ENCODE assay signal across 9 cellular contexts in the genomic region with DNA sequence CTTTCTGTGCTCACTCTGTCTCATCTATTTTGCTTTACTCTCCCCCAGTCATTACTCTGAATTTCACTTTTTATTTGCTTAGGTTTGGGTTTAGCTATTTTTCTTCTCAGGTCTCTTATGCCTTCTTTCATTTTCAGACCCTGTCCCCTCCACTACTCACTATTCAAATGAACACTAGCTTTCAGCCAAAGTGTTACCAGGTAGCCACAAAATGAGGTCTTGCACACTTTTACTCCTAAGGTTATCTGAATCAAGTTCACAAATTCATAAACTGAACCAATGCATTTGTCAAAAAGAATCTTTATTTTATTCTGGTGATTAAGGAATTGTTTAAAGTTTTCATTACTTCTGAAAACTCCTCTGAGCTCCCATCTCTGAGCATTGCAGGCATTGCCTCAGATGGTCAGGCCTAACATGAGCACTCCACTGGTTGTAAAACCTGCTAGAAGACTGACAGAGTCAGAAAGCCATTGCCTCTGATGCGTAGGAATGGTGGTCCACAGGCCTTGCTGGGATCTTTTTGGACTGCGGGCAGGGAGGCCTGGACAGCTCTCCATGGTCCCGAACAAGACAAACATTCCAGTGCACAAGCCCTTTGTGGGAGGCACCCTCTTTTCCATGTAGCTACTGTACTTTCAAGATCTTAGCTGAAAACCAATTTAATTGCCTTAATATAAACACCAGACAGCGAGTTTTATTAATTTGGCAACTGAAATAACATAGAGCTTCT. TPM values are rescaled to one million over a fixed set of nuclear protein-coding genes. Genes with fewer than 3 reads are reported as not detected.
DNase-seq lines count a peak whose midpoint lies in the region; ATAC-seq, FAIRE-seq and TF ChIP-seq lines count a peak whose summit lies in the region.
"Had no signal": no experiment of that assay in that cellular context is flagged by ENCODE, and none has a peak within 500 bp of the region (broad histone marks: within the 10 kb centered on the region; RNA-seq: fewer than 3 reads in every experiment).

No MANE protein-coding gene starts in this region.

- peaks cover 0 to 62% (median 0%) of the 10 kb centered on the region in 11 experiments; a peak in 6 of 22 replicates for H4K20me1 ChIP-seq in BLaER1 treated with 17β-estradiol and CSF1 and Interleukin-3, amounts not matched to agents 10 nM and 100 nM
- H4K20me1 ChIP-seq in HepG2 (ENCODE audit: insufficient read depth, low read length) = no peaks in the 10 kb centered on the region

- H3K9ac ChIP-seq in BLaER1 treated with 17β-estradiol and CSF1 and Interleukin-3, amounts not matched to agents 10 nM and 100 nM = 0 out of 22 replicates have a peak overlapping the region, but pooled peaks of 1 of the 11 experiments have one; percentile 3
- no peak overlapping the region for H3K9ac ChIP-seq in HepG2 (ENCODE audit: insufficient read depth, low read depth, low read length)

- peak overlapping the region; percentile 48 to 73 (median 66); a peak in 19 of 22 replicates for H3K4me2 ChIP-seq in BLaER1 treated with 17β-estradiol and CSF1 and Interleukin-3, amounts not matched to agents 10 nM and 100 nM
- H3K4me2 ChIP-seq in HepG2 (ENCODE audit: low read depth, low read length) = no peak overlapping the region

- TF ChIP-seq EP300 in HepG2 (IDR thresholded peaks at IDR 0.05; ENCODE audit: low read depth in 2 of 2, low read length in 2 of 2) (no peak), HepG2 (CRISPR knock-in tag; IDR thresholded peaks at IDR 0.05; ENCODE audit: borderline replicate concordance) (no peak)

- TF ChIP-seq RAD21 in HepG2 (CRISPR knock-in tag; IDR thresholded peaks at IDR 0.05) = no peak

- FAIRE-seq in RCC 7860 (lab: Jason Lieb, UNC) = no peak
- no peak for FAIRE-seq in HepG2 (lab: Jason Lieb, UNC)

- H3K4me1 ChIP-seq in BLaER1 treated with 17β-estradiol and CSF1 and Interleukin-3, amounts not matched to agents 10 nM and 100 nM = peaks cover 19 to 43% (median 28%) of the 10 kb centered on the region in 10 experiments
- peaks cover 7 to 57% (median 36%) of the 10 kb centered on the region in 9 donors for H3K4me1 ChIP-seq in heart right ventricle
- peaks cover 23% of the 10 kb centered on the region for H3K4me1 ChIP-seq in HepG2 (ENCODE audit: insufficient read depth, low read length)

- ATAC-seq in GM19468 (IDR thresholded peaks at IDR 0.05; ENCODE audit: extremely low read depth, unreplicated experiment) (peak; percentile 57), HG03378 (IDR thresholded peaks at IDR 0.05; ENCODE audit: unreplicated experiment) (peak; percentile 76), heart right ventricle (peak in 5 of 8 donors; percentile 33 to 72 (median 57)), HepG2 (no peak)

- POLR2A ChIA-PET in HepG2 (lab: Yijun Ruan, JAX) = interaction anchor here (1.2 kb wide), 1 partner anchor 269 kb away, joined by 3 read pairs; no protein-coding TSS in a partner anchor

- H3K79me2 ChIP-seq in HepG2 (ENCODE audit: insufficient read depth, low read length) = no peaks in the 10 kb centered on the region

- peaks cover 0 to 22% (median 7%) of the 10 kb centered on the region in 11 experiments; a peak in 11 of 22 replicates for H3K9me3 ChIP-seq in BLaER1 treated with 17β-estradiol and CSF1 and Interleukin-3, amounts not matched to agents 10 nM and 100 nM (replicated peaks in 1 of 11)
- no peaks in the 10 kb centered on the region for H3K9me3 ChIP-seq in heart right ventricle
- no peaks in the 10 kb centered on the region for H3K9me3 ChIP-seq in HepG2 (ENCODE audit: low read length)

- in situ Hi-C loops in HepG2 (cut with HindIII; ENCODE audit: extremely low pct_ligation_motif_present, low pct_unique_long_range_greater_than_20kb) = no loop called here

- no peak overlapping the region for H2AFZ ChIP-seq in HepG2 (ENCODE audit: low read length)

- WGBS in heart right ventricle, 2 donors = 69 to 70% methylated on average over 4 of the region's 4 CpGs
- WGBS in HepG2 (ENCODE audit: low lambda C conversion rate) = 60% methylated on average over 4 of the region's 4 CpGs

- H3K36me3 ChIP-seq in BLaER1 treated with 17β-estradiol and CSF1 and Interleukin-3, amounts not matched to agents 10 nM and 100 nM = peaks cover 8 to 40% (median 28%) of the 10 kb centered on the region in 11 experiments; a peak in 21 of 22 replicates
- H3K36me3 ChIP-seq in heart right ventricle (peaks cover 0 to 6% (median 0%) of the 10 kb centered on the region in 9 donors), HepG2 (replicated peaks in 1 of 2; ENCODE audit: control insufficient read depth in 1 of 2, insufficient read depth in 2 of 2, low read length in 2 of 2) (no peaks in the 10 kb centered on the region)

- no peak overlapping the region for H3K4me3 ChIP-seq in BLaER1 treated with 17β-estradiol and CSF1 and Interleukin-3, amounts not matched to agents 10 nM and 100 nM
- H3K4me3 ChIP-seq in heart right ventricle = no peak overlapping the region
- no peak overlapping the region for H3K4me3 ChIP-seq in HepG2 (replicated peaks in 1 of 3; ENCODE audit: insufficient read depth in 1 of 3, low read depth in 2 of 3, low read length in 3 of 3)

- intact Hi-C loops in heart right ventricle (cut with DNase I) = no loop called here
- intact Hi-C loops in HepG2 (cut with micrococcal nuclease; ENCODE audit: unreplicated experiment) = no loop called here

- no peaks in the 10 kb centered on the region for H3K27me3 ChIP-seq in BLaER1 treated with 17β-estradiol and CSF1 and Interleukin-3, amounts not matched to agents 10 nM and 100 nM
- H3K27me3 ChIP-seq in heart right ventricle (no peaks in the 10 kb centered on the region), HepG2 (ENCODE audit: control insufficient read depth in 1 of 2, insufficient read depth in 2 of 2, low read length in 2 of 2) (no peaks in the 10 kb centered on the region)

- CTCF ChIA-PET in HepG2 (lab: Yijun Ruan, JAX; ENCODE audit: low intra/inter-chr PET ratio, low total read pairs) = no interaction called here

- no TSS peak for BruUV-seq in HepG2 (replicated peaks; lab: Mats Ljungman, UMichigan)

- TF ChIP-seq CTCF in heart right ventricle (IDR thresholded peaks at IDR 0.05) (no peak), HepG2 (CRISPR knock-in tag; IDR thresholded peaks at IDR 0.05) (no peak)

- H3K27ac ChIP-seq in BLaER1 treated with 17β-estradiol and CSF1 and Interleukin-3, amounts not matched to agents 10 nM and 100 nM = peak overlapping the region in 8 of 11 experiments; percentile 8 to 73 (median 54); a peak in 12 of 22 replicates
- H3K27ac ChIP-seq in heart right ventricle (peak overlapping the region in 6 of 10 donors; percentile 5 to 85 (median 58)), HepG2 (ENCODE audit: extremely low read length, insufficient read depth, low read length) (no peak overlapping the region)

- DNase-seq in heart right ventricle = no peak
- DNase-seq in GM19238 (ENCODE audit: insufficient read length, low spot score) = no peak
- DNase-seq in NCI-H2227 (lab: John Stamatoyannopoulos, UW; ENCODE audit: unreplicated experiment) = no peak
- DNase-seq in RCC 7860 (ENCODE audit: low spot score) = no peak
- DNase-seq in HepG2 (ENCODE audit: low spot score) = no peak
- DNase-seq: NCI-H1694 had no signal

- TF ChIP-seq POLR2A in HepG2 (IDR thresholded peaks at IDR 0.05; ENCODE audit: insufficient read depth in 1 of 2, low read depth in 2 of 2, low read length in 2 of 2) = no peak

TF ChIP-seq in HepG2, 621 proteins besides CTCF, POLR2A, EP300 and RAD21 (continues in another document):
- TF ChIP-seq, protein P1, sequence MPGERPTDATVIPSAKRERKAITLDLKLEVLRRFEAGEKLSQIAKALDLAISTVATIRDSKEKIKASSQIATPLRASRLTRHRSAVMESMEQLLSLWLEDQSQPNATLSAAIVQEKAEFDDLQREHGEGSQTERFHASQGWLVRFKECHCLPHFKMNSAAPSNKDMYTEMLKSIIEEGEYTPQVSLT (CRISPR knock-in tag; IDR thresholded peaks at IDR 0.05; ENCODE audit: borderline replicate concordance, low read depth) = no peak

RNA-seq across cellular contexts. Expression of a gene that starts 48.5 kb away (rescaled TPM):
- total RNA-seq in heart right ventricle = 10 to 100 TPM; 33.5 to 58.1 (median 45.6) TPM
- polyA plus RNA-seq in heart right ventricle = 10 to 100 TPM; 19.1 to 28.0 TPM
- 14.6 and 15.5 TPM in 2 replicates for total RNA-seq in HepG2 (2016; rRNA removed; fragmentation: Illumina TruSeq; extraction: Trizol)
- total RNA-seq in HepG2 (2016; cell fraction: cytosol; rRNA removed; fragmentation: Illumina TruSeq; extraction: Trizol; ENCODE audit: low read depth) = 3.6 and 4.1 TPM in 2 replicates
- 13.7 and 16.0 TPM in 2 replicates for total RNA-seq in HepG2 (2016; cell fraction: insoluble cytoplasmic fraction; rRNA removed; fragmentation: Illumina TruSeq; extraction: Trizol)
- total RNA-seq in HepG2 (2016; cell fraction: membrane; rRNA removed; fragmentation: Illumina TruSeq; extraction: Trizol) = 11.6 and 12.0 TPM in 2 replicates
- total RNA-seq in HepG2 (2016; cell fraction: nucleus; rRNA removed; fragmentation: Illumina TruSeq; extraction: Trizol) = 17.8 and 19.2 TPM in 2 replicates
- polyA plus RNA-seq in HepG2 (2011; rRNA removed) = 22.6 and 24.6 TPM in 2 replicates
- polyA plus RNA-seq in HepG2 (2011; cell fraction: cytosol; rRNA removed) = 16.8 and 28.6 TPM in 2 replicates
- 31.3 and 40.2 TPM in 2 replicates for polyA plus RNA-seq in HepG2 (2011; cell fraction: nucleus; rRNA removed)
- 22.4 and 23.4 TPM in 2 replicates for polyA plus RNA-seq in HepG2 (2012)
- polyA plus RNA-seq in HepG2 (2016; cell fraction: cytosol; fragmentation: Illumina TruSeq; extraction: Trizol; ENCODE audit: low read depth) = 3.4 and 3.5 TPM in 2 replicates
- 18.8 and 20.1 TPM in 2 replicates for polyA plus RNA-seq in HepG2 (2016; cell fraction: insoluble cytoplasmic fraction; fragmentation: Illumina TruSeq; extraction: Trizol; ENCODE audit: low read depth)
- polyA plus RNA-seq in HepG2 (2016; cell fraction: membrane; fragmentation: Illumina TruSeq; extraction: Trizol; ENCODE audit: low read depth) = 10.6 and 11.8 TPM in 2 replicates
- 17.9 and 20.2 TPM in 2 replicates for polyA plus RNA-seq in HepG2 (2016; cell fraction: nucleus; fragmentation: Illumina TruSeq; extraction: Trizol; ENCODE audit: insufficient read depth, low read depth)
- polyA minus RNA-seq in HepG2 (2011; rRNA and poly(A)+ RNA removed; ENCODE audit: low replicate concordance) = 37.8 and 75.6 TPM in 2 replicates
- polyA minus RNA-seq in HepG2 (2011; cell fraction: cytosol; rRNA and poly(A)+ RNA removed) = 19.1 and 20.6 TPM in 2 replicates
- polyA minus RNA-seq in HepG2 (2011; cell fraction: nucleus; rRNA and poly(A)+ RNA removed) = 45.1 and 62.6 TPM in 2 replicates
